Comparison of ENCODE assay signal across 18 cellular contexts in genomic region chr1:51714374-51715019, GRCh38.
DNase-seq lines count a peak whose midpoint lies in the region; ATAC-seq and TF ChIP-seq lines count a peak whose summit lies in the region.
"Had no signal": no experiment of that assay in that cellular context is flagged by ENCODE, and none has a peak within 500 bp of the region (broad histone marks: within the 10 kb centered on the region; RNA-seq: fewer than 3 reads in every experiment).

No MANE protein-coding gene starts in this region.

- H3K36me3 ChIP-seq in GM23248 (ENCODE audit: low read depth) = no peaks in the 10 kb centered on the region
- peaks cover 0 to 26% of the 10 kb centered on the region in 2 donors for H3K36me3 ChIP-seq in psoas muscle (ENCODE audit: insufficient read depth in 1 of 2, low read depth in 1 of 2)
- peaks cover 0 to 13% (median 0%) of the 10 kb centered on the region in 9 donors for H3K36me3 ChIP-seq in heart right ventricle

- H3K27ac ChIP-seq in GM23248 (no peak overlapping the region), psoas muscle (no peak overlapping the region), heart right ventricle (no peak overlapping the region)

- no peak overlapping the region for H2AFZ ChIP-seq in GM23248

- H3K4me1 Mint-ChIP-seq in activated naive CD4-positive, alpha-beta T cell treated with anti-CD3 and anti-CD28 coated beads for 36 hours (ENCODE audit: low read depth) = peaks cover 7% of the 10 kb centered on the region
- H3K4me1 Mint-ChIP-seq in activated T-helper 17 cell treated with anti-CD3 and anti-CD28 coated beads, Interleukin-2, amount 50 U/mL, for 72 hours = peaks cover 7% of the 10 kb centered on the region
- H3K4me1 Mint-ChIP-seq: B cell had no signal

- ATAC-seq in activated naive CD4-positive, alpha-beta T cell treated with anti-CD3 and anti-CD28 coated beads, Interleukin-2, amount 50 U/mL, for 72 hours = peak; percentile 70 to 96
- ATAC-seq in activated T-helper 17 cell treated with anti-CD3 and anti-CD28 coated beads, Interleukin-2, amount 50 U/mL, for 72 hours (replicated peaks) = peak; percentile 90
- ATAC-seq in psoas muscle (peak; percentile 48 to 67 (median 53)), heart right ventricle (no peak)
- ATAC-seq: SK-N-SH treated with all-trans-retinoic acid at 6 μM for 48 hours had no signal

- H3K4me3 ChIP-seq in GM23248 = no peak overlapping the region
- no peak overlapping the region for H3K4me3 ChIP-seq in psoas muscle
- no peak overlapping the region for H3K4me3 ChIP-seq in heart right ventricle

- no peak overlapping the region for H3K4me3 Mint-ChIP-seq in activated naive CD4-positive, alpha-beta T cell treated with anti-CD3 and anti-CD28 coated beads for 36 hours
- no peak overlapping the region for H3K4me3 Mint-ChIP-seq in activated T-helper 17 cell treated with anti-CD3 and anti-CD28 coated beads, Interleukin-2, amount 50 U/mL, for 72 hours
- H3K4me3 Mint-ChIP-seq: B cell; CD4-positive, CD25-positive, alpha-beta regulatory T cell; HFFc6 had no signal

- 91 to 92% methylated on average over 8 of the region's 8 CpGs for WGBS in GM23248 (ENCODE audit: low coverage in 1 of 2, low lambda C conversion rate in 2 of 2, missing lambda C conversion rate in 2 of 2), 2 experiments
- WGBS in psoas muscle, 3 donors = 93 to 97% (median 95%) methylated on average over 8 of the region's 8 CpGs
- WGBS in heart right ventricle, 2 donors = 96% methylated on average over 8 of the region's 8 CpGs

- no peaks in the 10 kb centered on the region for H3K9me2 ChIP-seq in GM23248 (ENCODE audit: insufficient read depth)

- CTCF ChIA-PET in activated naive CD4-positive, alpha-beta T cell treated with anti-CD3 and anti-CD28 coated beads for 36 hours (lab: Charles Lee) = no interaction called here

- H3K4me1 ChIP-seq in GM23248 (ENCODE audit: insufficient read depth) (no peaks in the 10 kb centered on the region), psoas muscle (no peaks in the 10 kb centered on the region), heart right ventricle (peaks cover 0 to 2% (median 0%) of the 10 kb centered on the region in 9 donors)
- H3K4me1 ChIP-seq: Caco-2 had no signal

- no peak overlapping the region for H3K9ac ChIP-seq in GM23248

- H3K27me3 Mint-ChIP-seq in activated naive CD4-positive, alpha-beta T cell treated with anti-CD3 and anti-CD28 coated beads for 36 hours (ENCODE audit: low read depth) = no peaks in the 10 kb centered on the region
- H3K27me3 Mint-ChIP-seq in activated T-helper 17 cell treated with anti-CD3 and anti-CD28 coated beads, Interleukin-2, amount 50 U/mL, for 72 hours = no peaks in the 10 kb centered on the region
- H3K27me3 Mint-ChIP-seq: B cell; CD4-positive, CD25-positive, alpha-beta regulatory T cell had no signal

- H3K4me2 ChIP-seq in GM23248 (ENCODE audit: unreplicated experiment) = no peak overlapping the region

- no peaks in the 10 kb centered on the region for H3K9me3 ChIP-seq in GM23248 (ENCODE audit: low read depth)
- no peaks in the 10 kb centered on the region for H3K9me3 ChIP-seq in psoas muscle
- no peaks in the 10 kb centered on the region for H3K9me3 ChIP-seq in heart right ventricle
- H3K9me3 ChIP-seq: Caco-2 had no signal

- TF ChIP-seq CTCF in psoas muscle (IDR thresholded peaks at IDR 0.05) (no peak), heart right ventricle (IDR thresholded peaks at IDR 0.05) (no peak)

- DNase-seq in activated naive CD4-positive, alpha-beta T cell treated with anti-CD3 and anti-CD28 coated beads, Interleukin-2, amount 50 U/mL, for 72 hours (ENCODE audit: low spot score in 2 of 2) = no peak
- no peak for DNase-seq in activated naive CD4-positive, alpha-beta T cell treated with anti-CD3 and anti-CD28 coated beads for 36 hours
- DNase-seq in GM23248 = peak; percentile 42
- no peak for DNase-seq in psoas muscle
- DNase-seq in AML-193 (lab: John Stamatoyannopoulos, UW) = no peak
- DNase-seq in heart right ventricle = no peak
- DNase-seq in DMS 273 treated with DMSO at 0.1 percent for 48 hours (lab: John Stamatoyannopoulos, UW) = no peak
- DNase-seq: Caco-2, HFFc6, NCI-H1105 treated with DMSO at 0.1 percent for 48 hours, NCI-H187, NCI-H345, NCI-H526 treated with DMSO at 0.1 percent for 48 hours, SHP77 treated with DMSO at 0.1 percent for 48 hours had no signal

- H3F3A ChIP-seq in GM23248 (ENCODE audit: insufficient read depth) = no peaks in the 10 kb centered on the region

- H3K9me3 Mint-ChIP-seq in activated naive CD4-positive, alpha-beta T cell treated with anti-CD3 and anti-CD28 coated beads, Interleukin-2, amount 50 U/mL, for 72 hours = no peaks in the 10 kb centered on the region
- H3K9me3 Mint-ChIP-seq in activated naive CD4-positive, alpha-beta T cell treated with anti-CD3 and anti-CD28 coated beads for 36 hours = no peaks in the 10 kb centered on the region
- no peaks in the 10 kb centered on the region for H3K9me3 Mint-ChIP-seq in activated T-helper 17 cell treated with anti-CD3 and anti-CD28 coated beads, Interleukin-2, amount 50 U/mL, for 72 hours
- H3K9me3 Mint-ChIP-seq: HFFc6 had no signal

- H3K27ac Mint-ChIP-seq in activated naive CD4-positive, alpha-beta T cell treated with anti-CD3 and anti-CD28 coated beads, Interleukin-2, amount 50 U/mL, for 72 hours = no peak overlapping the region
- no peak overlapping the region for H3K27ac Mint-ChIP-seq in activated naive CD4-positive, alpha-beta T cell treated with anti-CD3 and anti-CD28 coated beads for 36 hours
- H3K27ac Mint-ChIP-seq in activated T-helper 17 cell treated with anti-CD3 and anti-CD28 coated beads, Interleukin-2, amount 50 U/mL, for 72 hours = no peak overlapping the region
- H3K27ac Mint-ChIP-seq: B cell, HFFc6 had no signal

- no peaks in the 10 kb centered on the region for H4K20me1 ChIP-seq in GM23248 (ENCODE audit: insufficient read depth)

- H3K27me3 ChIP-seq in GM23248 (replicated peaks; ENCODE audit: insufficient read depth) (no peaks in the 10 kb centered on the region), psoas muscle (ENCODE audit: insufficient read depth in 3 of 3, low read length in 2 of 3) (no peaks in the 10 kb centered on the region), heart right ventricle (no peaks in the 10 kb centered on the region)

- in situ Hi-C loops in GM23248 (cut with MboI) = no loop called here

- H3K36me3 Mint-ChIP-seq in activated naive CD4-positive, alpha-beta T cell treated with anti-CD3 and anti-CD28 coated beads, Interleukin-2, amount 50 U/mL, for 72 hours = peaks cover 0 to 9% of the 10 kb centered on the region in 2 donors
- H3K36me3 Mint-ChIP-seq in activated naive CD4-positive, alpha-beta T cell treated with anti-CD3 and anti-CD28 coated beads for 36 hours (ENCODE audit: low read depth) = peaks cover 8% of the 10 kb centered on the region
- H3K36me3 Mint-ChIP-seq in activated T-helper 17 cell treated with anti-CD3 and anti-CD28 coated beads, Interleukin-2, amount 50 U/mL, for 72 hours (ENCODE audit: low read depth) = peaks cover 19% of the 10 kb centered on the region

- intact Hi-C loops in activated naive CD4-positive, alpha-beta T cell treated with anti-CD3 and anti-CD28 coated beads for 36 hours (cut with micrococcal nuclease) = no loop called here
- intact Hi-C loops in psoas muscle (cut with DNase I) (no loop called here), heart right ventricle (cut with DNase I) (no loop called here)

- peaks cover 39% of the 10 kb centered on the region for H3K79me2 ChIP-seq in GM23248 (ENCODE audit: insufficient read depth)

Comparison
In these comparisons a context has a peak if more than half of its experiments do, and no peak if none do; other contexts are left out.
1. ATAC-seq: peak in activated naive CD4-positive, alpha-beta T cell treated with anti-CD3 and anti-CD28 coated beads, Interleukin-2, amount 50 U/mL, for 72 hours (2 of 2), activated T-helper 17 cell treated with anti-CD3 and anti-CD28 coated beads, Interleukin-2, amount 50 U/mL, for 72 hours (single experiment) and psoas muscle (4 of 4); none in heart right ventricle (0 of 8).